In genomic region chr1:193378451-193378850, GRCh38 we compare ENCODE assay signal across 3 cellular contexts.
A peak's percentile ranks its signal among the peaks of the same experiment; 100 is the strongest.
DNase-seq lines count a peak whose midpoint lies in the region; FAIRE-seq and TF ChIP-seq lines count a peak whose summit lies in the region.
"Not testable (repeated sequence)": the region's sequence is repeated elsewhere in the genome, so short reads cannot be mapped to it uniquely, and the experiment has no call there.

No MANE protein-coding gene starts in this region.

- not testable (repeated sequence) for TF ChIP-seq RAD21 in liver (IDR thresholded peaks at IDR 0.05)

- not testable (repeated sequence) for H3K4me3 ChIP-seq in liver (ENCODE audit: low read depth in 1 of 3, low read length in 3 of 3); small intestine (ENCODE audit: low read depth in 1 of 2, low read length in 2 of 2)

- DNase-seq in fibroblast of peridontal ligament (ENCODE audit: extremely low read depth) = peak; percentile 9
- DNase-seq in small intestine = peak; percentile 33

- not testable (repeated sequence) for H3K9me3 ChIP-seq in liver (ENCODE audit: control insufficient read depth in 4 of 4, low read length in 3 of 4); small intestine (ENCODE audit: control insufficient read depth, low read depth)

- not testable (repeated sequence) for H3K27ac ChIP-seq in liver (ENCODE audit: low read depth in 1 of 2, low read length in 2 of 2); small intestine (ENCODE audit: low read depth in 1 of 2, low read length in 1 of 2)

- not testable (repeated sequence) for H3K36me3 ChIP-seq in liver (ENCODE audit: control insufficient read depth in 4 of 4, insufficient read depth in 3 of 4, low read depth in 1 of 4, low read length in 3 of 4); small intestine (ENCODE audit: control insufficient read depth in 2 of 2, insufficient read depth in 2 of 2, low read length in 2 of 2)

- FAIRE-seq in small intestine (lab: Jason Lieb, UNC) = not testable (repeated sequence)

- not testable (repeated sequence) for H3K9ac ChIP-seq in liver (ENCODE audit: low read depth in 1 of 2, low read length in 2 of 2)

- not testable (repeated sequence) for H3K4me1 ChIP-seq in liver (ENCODE audit: control insufficient read depth in 4 of 4, insufficient read depth in 4 of 4, low read length in 3 of 4); small intestine (ENCODE audit: control insufficient read depth in 2 of 2, insufficient read depth in 1 of 2, low read depth in 1 of 2, low read length in 1 of 2)

- WGBS in liver = 85% methylated on average over 2 of the region's 2 CpGs
- WGBS in small intestine, 3 donors = 20 to 57% (median 39%) methylated on average over 2 of the region's 2 CpGs

- H3K27me3 ChIP-seq in liver (ENCODE audit: control insufficient read depth in 4 of 4, insufficient read depth in 4 of 4, low read length in 3 of 4); small intestine (ENCODE audit: control insufficient read depth in 2 of 2, insufficient read depth in 2 of 2, low read length in 2 of 2): not testable (repeated sequence)

- not testable (repeated sequence) for TF ChIP-seq CTCF in liver (IDR thresholded peaks at IDR 0.05; ENCODE audit: low read depth, low read length, missing input control)

TF ChIP-seq in liver, 16 proteins besides CTCF, POLR2A, EP300 and RAD21:
- TF ChIP-seq HNF4A (conservative IDR thresholded peaks at IDR 0.05) = peak; percentile 54 to 81
TF ChIP-seq in liver: peak in this region for 1; not testable (repeated sequence) for 15.
